18 cellular contexts compared by ENCODE assay signal in the genomic region with DNA sequence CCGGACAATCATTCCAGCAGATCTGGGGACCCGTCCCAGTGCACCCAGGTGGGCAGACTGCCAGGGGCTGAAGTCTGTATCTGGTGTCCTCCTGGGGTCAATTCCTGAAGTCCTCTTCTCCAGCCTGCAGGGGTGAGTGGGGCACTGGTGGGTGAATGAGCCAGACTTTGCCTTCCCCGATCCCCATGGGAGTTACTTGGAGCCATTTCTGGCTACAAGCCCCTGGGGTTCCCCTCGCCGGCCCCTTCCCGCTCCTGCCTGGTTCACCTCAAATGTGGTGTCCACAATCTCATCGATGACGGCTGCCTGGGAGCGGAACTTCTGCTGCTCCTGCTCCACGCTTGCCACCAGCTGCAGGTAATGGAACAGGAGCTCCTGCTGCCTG. TPM values are rescaled to one million over a fixed set of nuclear protein-coding genes. Genes with fewer than 3 reads are reported as not detected.
A peak's percentile ranks its signal among the peaks of the same experiment; 100 is the strongest.
DNase-seq lines count a peak whose midpoint lies in the region; ATAC-seq and TF ChIP-seq lines count a peak whose summit lies in the region.
"Had no signal": no experiment of that assay in that cellular context is flagged by ENCODE, and none has a peak within 500 bp of the region (broad histone marks: within the 10 kb centered on the region; RNA-seq: fewer than 3 reads in every experiment).

No MANE protein-coding gene starts in this region.

- no peak overlapping the region for H3K23ac ChIP-seq in mesenchymal stem cell (ENCODE audit: low read length in 2 of 2)

- H3K18ac ChIP-seq in mesenchymal stem cell (ENCODE audit: low read depth in 1 of 2, low read length in 2 of 2) = no peak overlapping the region

- CTCF ChIA-PET in activated CD8-positive, alpha-beta T cell treated with anti-CD3 and anti-CD28 coated beads, Interleukin-2, amount 10 ng/mL, durations not matched to agents 7 days and 5 days (lab: Charles Lee) = no interaction called here

- H3K9me3 Mint-ChIP-seq in activated T-cell treated with anti-CD3 and anti-CD28 coated beads, Interleukin-2, amount 50 U/mL, for 4 hours = no peaks in the 10 kb centered on the region
- no peaks in the 10 kb centered on the region for H3K9me3 Mint-ChIP-seq in activated CD8-positive, alpha-beta T cell treated with anti-CD3 and anti-CD28 coated beads, Interleukin-2, amount 10 ng/mL, durations not matched to agents 7 days and 5 days (ENCODE audit: insufficient read depth)
- H3K9me3 Mint-ChIP-seq: CD8-positive, alpha-beta memory T cell had no signal

- DNase-seq in RWPE2 (ENCODE audit: low spot score) (peak; percentile 66), mesenchymal stem cell (no peak), psoas muscle (no peak), GM19240 (ENCODE audit: insufficient read length, low spot score) (no peak)
- no peak for DNase-seq in stimulated activated naive CD8-positive, alpha-beta T cell treated with anti-CD3 and anti-CD28 coated beads, Interleukin-15, Interleukin-2, amounts not matched to agents 100 U/mL and 50 U/mL, for 24 hours
- no peak for DNase-seq in activated T-cell treated with anti-CD3 and anti-CD28 coated beads, Interleukin-2, amount 50 U/mL, for 4 hours
- no peak for DNase-seq in activated CD8-positive, alpha-beta T cell treated with anti-CD3 and anti-CD28 coated beads, Interleukin-2, amount 10 ng/mL, durations not matched to agents 7 days and 5 days
- DNase-seq: ACHN; C1 segment of cervical spinal cord; Calu3; CD8-positive, alpha-beta memory T cell; Kasumi-1; NCI-H526; OCI-M1; SHP77 had no signal

- peak overlapping the region; percentile 75 for H3K27ac ChIP-seq in RWPE2 (ENCODE audit: poor library complexity, severe bottlenecking)
- no peak overlapping the region for H3K27ac ChIP-seq in mesenchymal stem cell (ENCODE audit: low read length, poor library complexity, severe bottlenecking)
- peak overlapping the region; percentile 69 for H3K27ac ChIP-seq in psoas muscle
- H3K27ac ChIP-seq: SK-N-MC had no signal

- H3K4me1 ChIP-seq in RWPE2 (ENCODE audit: insufficient read depth, poor library complexity, severe bottlenecking) = peaks cover 38% of the 10 kb centered on the region
- peaks cover 35% of the 10 kb centered on the region for H3K4me1 ChIP-seq in mesenchymal stem cell (ENCODE audit: control insufficient read depth, insufficient read depth, low read depth, low read length)
- peaks cover 21% of the 10 kb centered on the region for H3K4me1 ChIP-seq in psoas muscle

- H2BK120ac ChIP-seq in mesenchymal stem cell (ENCODE audit: low read depth, low read length) = no peak overlapping the region

- H4K91ac ChIP-seq in mesenchymal stem cell (ENCODE audit: low read length) = no peak overlapping the region

- no peaks in the 10 kb centered on the region for H3K36me3 Mint-ChIP-seq in activated T-cell treated with anti-CD3 and anti-CD28 coated beads, Interleukin-2, amount 50 U/mL, for 4 hours (ENCODE audit: insufficient read depth)
- H3K36me3 Mint-ChIP-seq in activated CD8-positive, alpha-beta T cell treated with anti-CD3 and anti-CD28 coated beads, Interleukin-2, amount 10 ng/mL, durations not matched to agents 7 days and 5 days (ENCODE audit: low read depth) = no peaks in the 10 kb centered on the region
- H3K36me3 Mint-ChIP-seq: CD8-positive, alpha-beta memory T cell had no signal

- no peak overlapping the region for H3K9ac ChIP-seq in mesenchymal stem cell (ENCODE audit: low read length)

- H2BK12ac ChIP-seq in mesenchymal stem cell (ENCODE audit: low read length in 2 of 2) = no peak overlapping the region

- H3K14ac ChIP-seq in mesenchymal stem cell (ENCODE audit: low read length in 2 of 2) = no peak overlapping the region

- H3K4me2 ChIP-seq in mesenchymal stem cell (ENCODE audit: low read length, poor library complexity, severe bottlenecking) = no peak overlapping the region

- POLR2A ChIA-PET in activated CD8-positive, alpha-beta T cell treated with anti-CD3 and anti-CD28 coated beads, Interleukin-2, amount 10 ng/mL, durations not matched to agents 7 days and 5 days (lab: Charles Lee) = no interaction called here

- no peak overlapping the region for H2AFZ ChIP-seq in mesenchymal stem cell (ENCODE audit: low read depth, low read length)

- WGBS in mesenchymal stem cell = 96% methylated on average over 10 of the region's 10 CpGs
- 77 to 80% (median 79%) methylated on average over 8 to 10 of the region's 10 CpGs for WGBS in psoas muscle, 3 donors

- no peaks in the 10 kb centered on the region for H3K79me1 ChIP-seq in mesenchymal stem cell (replicated peaks; ENCODE audit: low read length, poor library complexity, severe bottlenecking)

- no peak overlapping the region for H3K4ac ChIP-seq in mesenchymal stem cell (ENCODE audit: low read depth in 1 of 2, low read length in 2 of 2)

- H3K4me3 Mint-ChIP-seq in activated T-cell treated with anti-CD3 and anti-CD28 coated beads, Interleukin-2, amount 50 U/mL, for 4 hours = no peak overlapping the region
- H3K4me3 Mint-ChIP-seq in activated CD8-positive, alpha-beta T cell treated with anti-CD3 and anti-CD28 coated beads, Interleukin-2, amount 10 ng/mL, durations not matched to agents 7 days and 5 days = no peak overlapping the region
- H3K4me3 Mint-ChIP-seq: CD8-positive, alpha-beta memory T cell had no signal

- ATAC-seq in RWPE2 (ENCODE audit: low read depth) (no peak), psoas muscle (no peak)
- no peak for ATAC-seq in stimulated activated naive CD8-positive, alpha-beta T cell treated with anti-CD3 and anti-CD28 coated beads, Interleukin-15, Interleukin-2, amounts not matched to agents 100 U/mL and 50 U/mL, for 24 hours
- ATAC-seq in activated T-cell treated with anti-CD3 and anti-CD28 coated beads, Interleukin-2, amount 50 U/mL, for 4 hours = no peak
- ATAC-seq in activated CD8-positive, alpha-beta T cell treated with anti-CD3 and anti-CD28 coated beads, Interleukin-2, amount 10 ng/mL, durations not matched to agents 7 days and 5 days = no peak

- H3K27ac Mint-ChIP-seq in activated CD8-positive, alpha-beta T cell treated with anti-CD3 and anti-CD28 coated beads, Interleukin-2, amount 10 ng/mL, durations not matched to agents 7 days and 5 days = no peak overlapping the region
- H3K27ac Mint-ChIP-seq: CD8-positive, alpha-beta memory T cell had no signal

- no peak overlapping the region for H2AK5ac ChIP-seq in mesenchymal stem cell (ENCODE audit: low read length, severe bottlenecking)

- no peak overlapping the region for H4K8ac ChIP-seq in mesenchymal stem cell (ENCODE audit: low read length)

- H3K27me3 ChIP-seq in RWPE2 (ENCODE audit: insufficient read depth, poor library complexity, severe bottlenecking) (no peaks in the 10 kb centered on the region), mesenchymal stem cell (ENCODE audit: control insufficient read depth in 1 of 2, insufficient read depth in 1 of 2, low read length in 2 of 2) (peaks cover 0 to 14% of the 10 kb centered on the region in 2 experiments), psoas muscle (ENCODE audit: insufficient read depth in 3 of 3, low read length in 2 of 3) (peaks cover 0 to 7% (median 5%) of the 10 kb centered on the region in 3 donors)

- H2BK15ac ChIP-seq in mesenchymal stem cell (ENCODE audit: low read depth, poor library complexity, severe bottlenecking) = peak overlapping the region; percentile 2

- intact Hi-C loops in psoas muscle (cut with DNase I) = no loop called here

- no peak overlapping the region for H2BK5ac ChIP-seq in mesenchymal stem cell (ENCODE audit: low read depth, low read length, poor library complexity, severe bottlenecking)

- peaks cover 11% of the 10 kb centered on the region for H3K4me1 Mint-ChIP-seq in activated T-cell treated with anti-CD3 and anti-CD28 coated beads, Interleukin-2, amount 50 U/mL, for 4 hours (ENCODE audit: low read depth)
- H3K4me1 Mint-ChIP-seq in activated CD8-positive, alpha-beta T cell treated with anti-CD3 and anti-CD28 coated beads, Interleukin-2, amount 10 ng/mL, durations not matched to agents 7 days and 5 days (ENCODE audit: low read depth) = peaks cover 15% of the 10 kb centered on the region

- peaks cover 12% of the 10 kb centered on the region for H3K27me3 Mint-ChIP-seq in activated T-cell treated with anti-CD3 and anti-CD28 coated beads, Interleukin-2, amount 50 U/mL, for 4 hours (ENCODE audit: low read depth)
- peaks cover 15% of the 10 kb centered on the region for H3K27me3 Mint-ChIP-seq in activated CD8-positive, alpha-beta T cell treated with anti-CD3 and anti-CD28 coated beads, Interleukin-2, amount 10 ng/mL, durations not matched to agents 7 days and 5 days (ENCODE audit: low read depth)

- H3K9me3 ChIP-seq in RWPE2 (ENCODE audit: severe bottlenecking) = no peaks in the 10 kb centered on the region
- no peaks in the 10 kb centered on the region for H3K9me3 ChIP-seq in mesenchymal stem cell (ENCODE audit: control insufficient read depth, low read length)
- H3K9me3 ChIP-seq in psoas muscle = no peaks in the 10 kb centered on the region

- TF ChIP-seq CTCF in RWPE2 (IDR thresholded peaks at IDR 0.05; ENCODE audit: poor library complexity, severe bottlenecking) (no peak), psoas muscle (IDR thresholded peaks at IDR 0.05) (no peak)

- H3K4me3 ChIP-seq in RWPE2 (ENCODE audit: severe bottlenecking) (no peak overlapping the region), mesenchymal stem cell (ENCODE audit: insufficient read depth in 1 of 2, low read depth in 1 of 2, low read length in 2 of 2) (no peak overlapping the region), psoas muscle (no peak overlapping the region)
- H3K4me3 ChIP-seq: SK-N-MC had no signal

- H3K36me3 ChIP-seq in RWPE2 (ENCODE audit: low read depth) (no peaks in the 10 kb centered on the region), mesenchymal stem cell (ENCODE audit: control insufficient read depth in 1 of 2, insufficient read depth in 2 of 2, low read depth in 1 of 2, low read length in 2 of 2) (no peaks in the 10 kb centered on the region), psoas muscle (ENCODE audit: insufficient read depth in 1 of 2, low read depth in 1 of 2) (no peaks in the 10 kb centered on the region)

RNA-seq across cellular contexts. Expression of gene CST6, which starts 5.0 kb away (rescaled TPM):
- 0.15 TPM for polyA plus RNA-seq in mesenchymal stem cell (2013, experiment 1 of 2)
- polyA plus RNA-seq in mesenchymal stem cell (2013, experiment 2 of 2) = 0.05 TPM
- under 1 TPM in 3 of 4 donors, not detected in 1; 0.40 to 0.93 (median 0.47) TPM for total RNA-seq in psoas muscle
- 10 to 100 TPM in 1 of 3 donors, under 1 TPM in 1, not detected in 1; 0.13 to 18.7 TPM for polyA plus RNA-seq in psoas muscle
- total RNA-seq in activated T-cell treated with anti-CD3 and anti-CD28 coated beads, Interleukin-2, amount 50 U/mL, for 4 hours = 1 to 10 TPM in 1 of 3 donors, under 1 TPM in 2; 0.38 to 1.0 (median 0.45) TPM
- not detected for total RNA-seq in activated CD8-positive, alpha-beta T cell treated with anti-CD3 and anti-CD28 coated beads, Interleukin-2, amount 10 ng/mL, durations not matched to agents 7 days and 5 days
- total RNA-seq: CD8-positive, alpha-beta memory T cell; Daoy; MCF 10A had no signal
- polyA plus RNA-seq: CD8-positive, alpha-beta memory T cell had no signal

RNA-seq across cellular contexts. Expression of gene CATSPER1, which starts 9.5 kb away (rescaled TPM):
- 1.1 TPM for polyA plus RNA-seq in mesenchymal stem cell (2013, experiment 1 of 2)
- 1.2 TPM for polyA plus RNA-seq in mesenchymal stem cell (2013, experiment 2 of 2)
- total RNA-seq in psoas muscle = not detected
- polyA plus RNA-seq in psoas muscle = under 1 TPM in 2 of 3 donors, not detected in 1; 0.01 to 0.55 TPM
- not detected for total RNA-seq in activated T-cell treated with anti-CD3 and anti-CD28 coated beads, Interleukin-2, amount 50 U/mL, for 4 hours
- total RNA-seq in activated CD8-positive, alpha-beta T cell treated with anti-CD3 and anti-CD28 coated beads, Interleukin-2, amount 10 ng/mL, durations not matched to agents 7 days and 5 days = not detected
- total RNA-seq: CD8-positive, alpha-beta memory T cell had no signal
- polyA plus RNA-seq: CD8-positive, alpha-beta memory T cell had no signal

RNA-seq across cellular contexts. Expression of gene BANF1, which starts 14.5 kb away (rescaled TPM):
- 251 TPM for polyA plus RNA-seq in mesenchymal stem cell (2013, experiment 1 of 2)
- 250 TPM for polyA plus RNA-seq in mesenchymal stem cell (2013, experiment 2 of 2)
- total RNA-seq in psoas muscle = 100 to 1,000 TPM; 298 to 384 (median 336) TPM
- polyA plus RNA-seq in psoas muscle = 100 to 1,000 TPM; 251 to 355 (median 314) TPM
- 100 to 1,000 TPM; 286 to 337 (median 326) TPM for total RNA-seq in activated T-cell treated with anti-CD3 and anti-CD28 coated beads, Interleukin-2, amount 50 U/mL, for 4 hours
- 100 to 1,000 TPM; 290 to 298 TPM for total RNA-seq in activated CD8-positive, alpha-beta T cell treated with anti-CD3 and anti-CD28 coated beads, Interleukin-2, amount 10 ng/mL, durations not matched to agents 7 days and 5 days

RNA-seq across cellular contexts. Expression of gene EIF1AD, which starts 14.8 kb away (rescaled TPM):
- 31.6 TPM for polyA plus RNA-seq in mesenchymal stem cell (2013, experiment 1 of 2)
- polyA plus RNA-seq in mesenchymal stem cell (2013, experiment 2 of 2) = 30.8 TPM
- 10 to 100 TPM; 24.8 to 44.5 (median 31.6) TPM for total RNA-seq in psoas muscle
- polyA plus RNA-seq in psoas muscle = 10 to 100 TPM; 29.4 to 63.1 (median 54.2) TPM
- total RNA-seq in activated T-cell treated with anti-CD3 and anti-CD28 coated beads, Interleukin-2, amount 50 U/mL, for 4 hours = 10 to 100 TPM; 71.4 to 76.9 (median 76.0) TPM
- total RNA-seq in activated CD8-positive, alpha-beta T cell treated with anti-CD3 and anti-CD28 coated beads, Interleukin-2, amount 10 ng/mL, durations not matched to agents 7 days and 5 days = 10 to 100 TPM; 53.5 to 54.2 TPM

RNA-seq across cellular contexts. Expression of gene GAL3ST3, which starts 32.2 kb away (rescaled TPM):
- polyA plus RNA-seq in mesenchymal stem cell (2013, experiment 1 of 2) = 0.03 TPM
- polyA plus RNA-seq in mesenchymal stem cell (2013, experiment 2 of 2) = 0.04 TPM
- total RNA-seq in psoas muscle = under 1 TPM in 1 of 4 donors, not detected in 3; 0.36 TPM
- under 1 TPM in 1 of 3 donors, not detected in 2; 0.03 TPM for polyA plus RNA-seq in psoas muscle
- not detected for total RNA-seq in activated T-cell treated with anti-CD3 and anti-CD28 coated beads, Interleukin-2, amount 50 U/mL, for 4 hours
- not detected for total RNA-seq in activated CD8-positive, alpha-beta T cell treated with anti-CD3 and anti-CD28 coated beads, Interleukin-2, amount 10 ng/mL, durations not matched to agents 7 days and 5 days
- total RNA-seq: Calu3; CD8-positive, alpha-beta memory T cell; Daoy; MCF 10A had no signal
- polyA plus RNA-seq: CD8-positive, alpha-beta memory T cell had no signal
